Comparison of ENCODE assay signal across 8 cellular contexts in the genomic region with DNA sequence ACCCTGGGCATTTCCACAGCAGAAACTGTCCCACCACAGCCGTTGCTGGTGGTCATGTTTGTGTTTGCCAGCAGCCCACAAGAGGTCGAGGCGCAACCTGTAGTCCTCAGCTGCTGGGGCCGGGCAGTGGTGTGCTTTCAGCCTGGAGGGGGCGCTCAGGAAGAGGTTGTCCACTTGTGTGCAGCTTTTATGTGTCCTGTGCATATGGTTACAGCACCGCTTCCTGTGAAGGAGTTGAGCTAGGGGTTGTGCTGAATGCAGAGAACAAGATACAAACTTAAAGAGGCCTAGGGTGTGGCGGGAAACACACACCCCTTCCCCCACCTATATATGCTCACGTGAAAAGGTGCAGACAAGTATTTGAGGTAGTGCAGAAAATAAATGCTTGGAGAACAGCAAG. TPM values are rescaled to one million over a fixed set of nuclear protein-coding genes. Genes with fewer than 3 reads are reported as not detected.
DNase-seq lines count a peak whose midpoint lies in the region; ATAC-seq and TF ChIP-seq lines count a peak whose summit lies in the region.

No MANE protein-coding gene starts in this region.

- H3K9me3 Mint-ChIP-seq in activated B cell treated with CpG ODN at 0.5 μM for 24 hours = no peaks in the 10 kb centered on the region

- H3K27me3 ChIP-seq in HCT116 (ENCODE audit: insufficient read depth, low read length) = no peaks in the 10 kb centered on the region
- no peaks in the 10 kb centered on the region for H3K27me3 ChIP-seq in breast epithelium
- no peaks in the 10 kb centered on the region for H3K27me3 ChIP-seq in esophagus muscularis mucosa
- no peaks in the 10 kb centered on the region for H3K27me3 ChIP-seq in heart right ventricle

- H3K36me3 Mint-ChIP-seq in activated B cell treated with CpG ODN at 0.5 μM for 24 hours (ENCODE audit: low read depth) = peaks cover 4% of the 10 kb centered on the region

- no peak for TF ChIP-seq EP300 in esophagus muscularis mucosa (IDR thresholded peaks at IDR 0.05)

- no peak overlapping the region for H2AFZ ChIP-seq in HCT116 (ENCODE audit: low read depth, low read length, poor library complexity, severe bottlenecking)

- no peak overlapping the region for H3K4me3 ChIP-seq in HCT116 (replicated peaks in 1 of 2; ENCODE audit: low read depth in 1 of 2, low read length in 2 of 2)
- no peak overlapping the region for H3K4me3 ChIP-seq in breast epithelium
- H3K4me3 ChIP-seq in esophagus muscularis mucosa = no peak overlapping the region
- H3K4me3 ChIP-seq in heart right ventricle = no peak overlapping the region

- peak; percentile 61 for ATAC-seq in HCT116
- ATAC-seq in activated B cell treated with CpG ODN at 0.5 μM for 24 hours (ENCODE audit: low read depth) = peak; percentile 21
- no peak for ATAC-seq in heart right ventricle

- H3K27me3 Mint-ChIP-seq in activated B cell treated with CpG ODN at 0.5 μM for 24 hours = no peaks in the 10 kb centered on the region

- intact Hi-C loops in HCT116 (cut with micrococcal nuclease) (no loop called here), activated B cell treated with CpG ODN at 0.5 μM for 24 hours (cut with micrococcal nuclease) (no loop called here), breast epithelium (cut with DNase I; ENCODE audit: low total_unique reads) (no loop called here), esophagus muscularis mucosa (cut with DNase I) (no loop called here), heart right ventricle (cut with DNase I) (no loop called here)

- H3K27ac ChIP-seq in HCT116 (ENCODE audit: low read depth, low read length) = no peak overlapping the region
- H3K27ac ChIP-seq in breast epithelium = no peak overlapping the region
- no peak overlapping the region for H3K27ac ChIP-seq in esophagus muscularis mucosa (replicated peaks in 1 of 4)
- H3K27ac ChIP-seq in heart right ventricle = peak overlapping the region in 2 of 10 donors; percentile 10 to 84

- H3K9me2 ChIP-seq in HCT116 (ENCODE audit: insufficient read depth) = no peaks in the 10 kb centered on the region

- 74% methylated on average over 8 of the region's 8 CpGs for WGBS in esophagus muscularis mucosa
- WGBS in heart right ventricle, 2 donors = 63 to 69% methylated on average over 8 of the region's 8 CpGs

- H3K4me1 ChIP-seq in HCT116 (ENCODE audit: control insufficient read depth in 1 of 2, insufficient read depth in 2 of 2, low read length in 2 of 2) (no peaks in the 10 kb centered on the region), breast epithelium (no peaks in the 10 kb centered on the region), esophagus muscularis mucosa (peaks cover 79 to 97% (median 88%) of the 10 kb centered on the region in 4 donors), heart right ventricle (peaks cover 4 to 90% (median 72%) of the 10 kb centered on the region in 9 donors)

- no peak overlapping the region for H3K9ac ChIP-seq in HCT116 (ENCODE audit: low read length)

- peak in 2 of 3 experiments; percentile 40 to 52; a peak in 4 of 6 replicates for TF ChIP-seq CTCF in HCT116 (IDR thresholded peaks at IDR 0.05 in 2 of 3, conservative IDR thresholded peaks at IDR 0.05 in 1 of 3; ENCODE audit: borderline replicate concordance in 1 of 3, insufficient read depth in 1 of 3, low read depth in 2 of 3, low read length in 2 of 3)
- no peak for TF ChIP-seq CTCF in activated B cell treated with CpG ODN at 0.5 μM for 24 hours (IDR thresholded peaks at IDR 0.05)
- no peak for TF ChIP-seq CTCF in breast epithelium (IDR thresholded peaks at IDR 0.05)
- TF ChIP-seq CTCF in esophagus muscularis mucosa (IDR thresholded peaks at IDR 0.05) = no peak
- peak in 3 of 9 donors; percentile 8 to 39 (median 17) for TF ChIP-seq CTCF in heart right ventricle (IDR thresholded peaks at IDR 0.05)

- BruUV-seq in HCT116 (replicated peaks; lab: Mats Ljungman, UMichigan) = no TSS peak

- no peak overlapping the region for H3K27ac Mint-ChIP-seq in activated B cell treated with CpG ODN at 0.5 μM for 24 hours

- H3K9me3 ChIP-seq in HCT116 (ENCODE audit: control insufficient read depth in 1 of 2, insufficient read depth in 1 of 2, low read depth in 1 of 2, low read length in 2 of 2) = no peaks in the 10 kb centered on the region
- no peaks in the 10 kb centered on the region for H3K9me3 ChIP-seq in breast epithelium
- H3K9me3 ChIP-seq in esophagus muscularis mucosa = no peaks in the 10 kb centered on the region
- no peaks in the 10 kb centered on the region for H3K9me3 ChIP-seq in heart right ventricle

- no peak for TF ChIP-seq RAD21 in HCT116 (IDR thresholded peaks at IDR 0.05; ENCODE audit: low read depth)

- peaks cover 48% of the 10 kb centered on the region for H3K4me1 Mint-ChIP-seq in activated B cell treated with CpG ODN at 0.5 μM for 24 hours

- DNase-seq in HCT116 (ENCODE audit: low read depth, low spot score) (no peak), activated B cell treated with CpG ODN at 0.5 μM for 24 hours (no peak), cerebellar cortex (ENCODE audit: low spot score) (peak; percentile 41), breast epithelium (ENCODE audit: low spot score in 2 of 2) (no peak), esophagus muscularis mucosa (ENCODE audit: extremely low spot score) (no peak), heart right ventricle (no peak), SK-N-DZ (ENCODE audit: low spot score) (no peak)
- peak in 2 of 3 donors; percentile 39 to 49 for DNase-seq in stimulated activated CD4-positive, alpha-beta T cell treated with anti-CD3 and anti-CD28 coated beads, TNF-alpha, amount 100 ng/mL, for 48 hours (ENCODE audit: low read depth in 3 of 3)

- no peak overlapping the region for H3K4me3 Mint-ChIP-seq in activated B cell treated with CpG ODN at 0.5 μM for 24 hours

- RAD21 ChIA-PET in HCT116 (lab: Charles Lee; ENCODE audit: low non-redundant PET in 1 of 2, low total read pairs in 2 of 2, uncharacterized antibody in 2 of 2, unreplicated experiment in 2 of 2) = no interaction called here

- H3K4me2 ChIP-seq in HCT116 (ENCODE audit: low read length) = no peak overlapping the region

- peaks cover 95% of the 10 kb centered on the region for H3K79me2 ChIP-seq in HCT116 (ENCODE audit: insufficient read depth, low read length)

- POLR2A ChIA-PET in HCT116 (lab: Charles Lee) = no interaction called here
- POLR2A ChIA-PET in activated B cell treated with CpG ODN at 0.5 μM for 24 hours (lab: Charles Lee) = interaction anchor here (0.6 to 1.1 kb wide), 3 partner anchors 10 to 275 kb away, joined by 3 to 4 read pairs (median 3); no protein-coding TSS in a partner anchor

- TF ChIP-seq POLR2A in HCT116 (IDR thresholded peaks at IDR 0.05; ENCODE audit: borderline replicate concordance, extremely low read depth, insufficient read depth, insufficient read length) = no peak
- TF ChIP-seq POLR2A in breast epithelium (IDR thresholded peaks at IDR 0.05) = no peak
- no peak for TF ChIP-seq POLR2A in esophagus muscularis mucosa (IDR thresholded peaks at IDR 0.05; ENCODE audit: low read depth)

- H3K36me3 ChIP-seq in HCT116 (ENCODE audit: control insufficient read depth in 1 of 2, insufficient read depth in 2 of 2, low read length in 2 of 2) (no peaks in the 10 kb centered on the region; a peak in 1 of 4 replicates), breast epithelium (no peaks in the 10 kb centered on the region), esophagus muscularis mucosa (no peaks in the 10 kb centered on the region), heart right ventricle (peaks cover 0 to 5% (median 0%) of the 10 kb centered on the region in 9 donors)

- CTCF ChIA-PET in HCT116 (lab: Charles Lee) (interaction anchor here (0.9 to 1.7 kb wide), 2 partner anchors 29 to 229 kb away, joined by 3 to 6 read pairs; partner anchors contain the start of gene PFKFB3), activated B cell treated with CpG ODN at 0.5 μM for 24 hours (lab: Charles Lee) (interaction anchor here (1.3 to 1.4 kb wide), 2 partner anchors 29 to 228 kb away, joined by 5 to 6 read pairs; partner anchors contain the start of gene PFKFB3)

- H4K20me1 ChIP-seq in HCT116 (ENCODE audit: insufficient read depth) = peaks cover 5% of the 10 kb centered on the region; the same call in 1 of the 2 replicates

TF ChIP-seq in HCT116, 20 proteins besides CTCF, POLR2A, EP300 and RAD21:
- TF ChIP-seq, protein P1, sequence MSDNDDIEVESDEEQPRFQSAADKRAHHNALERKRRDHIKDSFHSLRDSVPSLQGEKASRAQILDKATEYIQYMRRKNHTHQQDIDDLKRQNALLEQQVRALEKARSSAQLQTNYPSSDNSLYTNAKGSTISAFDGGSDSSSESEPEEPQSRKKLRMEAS (IDR thresholded peaks at IDR 0.05) = no peak

RNA-seq across cellular contexts. Expression of gene PFKFB3, which starts 29.5 kb away (rescaled TPM):
- 50.8 TPM for total RNA-seq in HCT116 (2021; ENCODE audit: unreplicated experiment)
- polyA plus RNA-seq in HCT116 (2012) = 32.8 and 40.7 TPM in 2 replicates
- total RNA-seq in activated B cell treated with CpG ODN at 0.5 μM for 24 hours = 96.7 and 105 TPM in 2 replicates
- 100 to 1,000 TPM in 2 of 3 donors, 10 to 100 TPM in 1; 94.8 to 240 (median 144) TPM for total RNA-seq in breast epithelium
- 10 to 100 TPM; 22.4 to 49.1 (median 37.9) TPM for total RNA-seq in esophagus muscularis mucosa
- 10 to 100 TPM in 9 of 10 donors, 1 to 10 TPM in 1; 7.6 to 77.3 (median 16.3) TPM for total RNA-seq in heart right ventricle
- polyA plus RNA-seq in heart right ventricle = 10 to 100 TPM in 1 of 2 donors, 1 to 10 TPM in 1; 5.5 to 10.6 TPM
- 22.4 and 26.5 TPM in 2 replicates for polyA plus RNA-seq in SK-N-DZ (2014; cell fraction: cytosol; rRNA removed)
- polyA plus RNA-seq in SK-N-DZ (2014; cell fraction: nucleus; rRNA removed) = 24.0 and 24.5 TPM in 2 replicates

Comparison
In these comparisons a context has a peak if more than half of its experiments do, and no peak if none do; other contexts are left out.
1. ATAC-seq: peak in HCT116 (single experiment) and activated B cell treated with CpG ODN at 0.5 μM for 24 hours (single experiment); none in heart right ventricle (0 of 8).
2. DNase-seq: peak in cerebellar cortex (single experiment) and stimulated activated CD4-positive, alpha-beta T cell treated with anti-CD3 and anti-CD28 coated beads, TNF-alpha, amount 100 ng/mL, for 48 hours (2 of 3); none in HCT116 (single experiment), activated B cell treated with CpG ODN at 0.5 μM for 24 hours (single experiment), breast epithelium (0 of 2), esophagus muscularis mucosa (single experiment), heart right ventricle (0 of 2) and SK-N-DZ (single experiment).
3. CTCF ChIP-seq: peak in HCT116 (2 of 3); none in activated B cell treated with CpG ODN at 0.5 μM for 24 hours (single experiment), breast epithelium (0 of 3) and esophagus muscularis mucosa (0 of 3).